In genomic region chr6:138382498-138383265, GRCh38 we compare ENCODE assay signal across 24 cellular contexts. TPM values are rescaled to one million over a fixed set of nuclear protein-coding genes. Genes with fewer than 3 reads are reported as not detected.
DNase-seq lines count a peak whose midpoint lies in the region; ATAC-seq and TF ChIP-seq lines count a peak whose summit lies in the region.
"Had no signal": no experiment of that assay in that cellular context is flagged by ENCODE, and none has a peak within 500 bp of the region (broad histone marks: within the 10 kb centered on the region; RNA-seq: fewer than 3 reads in every experiment).

No MANE protein-coding gene starts in this region.

- H3K36me3 ChIP-seq in upper lobe of right lung: no peaks in the 10 kb centered on the region
- H3K36me3 ChIP-seq: adrenal gland, heart left ventricle, SJCRH30, thoracic aorta had no signal

- H3K9me3 Mint-ChIP-seq in activated naive CD4-positive, alpha-beta T cell treated with anti-CD3 and anti-CD28 coated beads, Interleukin-2, amount 50 U/mL, for 24 hours: no peaks in the 10 kb centered on the region
- no peaks in the 10 kb centered on the region for H3K9me3 Mint-ChIP-seq in activated naive CD4-positive, alpha-beta T cell treated with anti-CD3 and anti-CD28 coated beads, Interleukin-2, amount 10 ng/mL, durations not matched to agents 7 days and 5 days
- no peaks in the 10 kb centered on the region for H3K9me3 Mint-ChIP-seq in stimulated activated memory B cell treated with anti-CD40 and anti-IgM and Interleukin-4, amounts not matched to agents 10 μg/mL and 1 μg/mL and 100 μg/mL, for 72 hours
- H3K9me3 Mint-ChIP-seq: activated B cell treated with CpG ODN at 0.5 μM for 24 hours, nephron progenitor cell had no signal

- H3K36me3 Mint-ChIP-seq in activated naive CD4-positive, alpha-beta T cell treated with anti-CD3 and anti-CD28 coated beads, Interleukin-2, amount 50 U/mL, for 24 hours: no peaks in the 10 kb centered on the region
- no peaks in the 10 kb centered on the region for H3K36me3 Mint-ChIP-seq in activated naive CD4-positive, alpha-beta T cell treated with anti-CD3 and anti-CD28 coated beads, Interleukin-2, amount 10 ng/mL, durations not matched to agents 7 days and 5 days
- H3K36me3 Mint-ChIP-seq in stimulated activated memory B cell treated with anti-CD40 and anti-IgM and Interleukin-4, amounts not matched to agents 10 μg/mL and 1 μg/mL and 100 μg/mL, for 72 hours: no peaks in the 10 kb centered on the region
- H3K36me3 Mint-ChIP-seq: CD4-positive, CD25-positive, alpha-beta regulatory T cell had no signal

- H3K27me3 Mint-ChIP-seq in activated naive CD4-positive, alpha-beta T cell treated with anti-CD3 and anti-CD28 coated beads, Interleukin-2, amount 50 U/mL, for 24 hours: peaks cover 1% of the 10 kb centered on the region
- H3K27me3 Mint-ChIP-seq in activated naive CD4-positive, alpha-beta T cell treated with anti-CD3 and anti-CD28 coated beads, Interleukin-2, amount 10 ng/mL, durations not matched to agents 7 days and 5 days: peaks cover 11% of the 10 kb centered on the region
- H3K27me3 Mint-ChIP-seq in stimulated activated memory B cell treated with anti-CD40 and anti-IgM and Interleukin-4, amounts not matched to agents 10 μg/mL and 1 μg/mL and 100 μg/mL, for 72 hours: peaks cover 8% of the 10 kb centered on the region

- H3K4me3 Mint-ChIP-seq in activated naive CD4-positive, alpha-beta T cell treated with anti-CD3 and anti-CD28 coated beads, Interleukin-2, amount 50 U/mL, for 24 hours: no peak overlapping the region
- no peak overlapping the region for H3K4me3 Mint-ChIP-seq in activated naive CD4-positive, alpha-beta T cell treated with anti-CD3 and anti-CD28 coated beads, Interleukin-2, amount 10 ng/mL, durations not matched to agents 7 days and 5 days
- no peak overlapping the region for H3K4me3 Mint-ChIP-seq in stimulated activated memory B cell treated with anti-CD40 and anti-IgM and Interleukin-4, amounts not matched to agents 10 μg/mL and 1 μg/mL and 100 μg/mL, for 72 hours
- H3K4me3 Mint-ChIP-seq: activated B cell treated with CpG ODN at 0.5 μM for 24 hours, nephron progenitor cell, T-helper 17 cell had no signal

- H3K4me3 ChIP-seq in upper lobe of right lung: no peak overlapping the region
- H3K4me3 ChIP-seq: A549, adrenal gland, heart left ventricle, SJCRH30, thoracic aorta had no signal

- H3K27ac ChIP-seq in upper lobe of right lung: no peak overlapping the region
- H3K27ac ChIP-seq: A549, adrenal gland, heart left ventricle, SJCRH30, thoracic aorta had no signal

- no peaks in the 10 kb centered on the region for H3K4me1 ChIP-seq in upper lobe of right lung
- H3K4me1 ChIP-seq: A549, adrenal gland, heart left ventricle had no signal

- no peaks in the 10 kb centered on the region for H3K27me3 ChIP-seq in upper lobe of right lung
- H3K27me3 ChIP-seq: adrenal gland, heart left ventricle, SJCRH30 had no signal

- DNase-seq in activated naive CD4-positive, alpha-beta T cell treated with anti-CD3 and anti-CD28 coated beads, Interleukin-2, amount 10 ng/mL, durations not matched to agents 7 days and 5 days: no peak
- DNase-seq in SW480 (ENCODE audit: low spot score) (peak; percentile 13), glomerular visceral epithelial cell (ENCODE audit: extremely low spot score) (peak; percentile 20), upper lobe of right lung (no peak), HK-2 (ENCODE audit: unreplicated experiment) (no peak)
- DNase-seq in activated T-cell treated with anti-CD3 and anti-CD28 coated beads, Interleukin-2, amount 50 U/mL, for 48 hours: no peak
- DNase-seq: activated B cell treated with CpG ODN at 0.5 μM for 24 hours; activated CD8-positive, alpha-beta memory T cell treated with anti-CD3 and anti-CD28 coated beads for 24 hours; adrenal gland; CD4-positive, CD25-positive, alpha-beta regulatory T cell; central memory CD4-positive, alpha-beta T cell; DMS79 treated with DMSO at 0.1 percent for 48 hours; effector CD8-positive, alpha-beta T cell; heart left ventricle; mesenchymal stem cell; NCI-H2081; NCI-H524; nephron progenitor cell; SJCRH30; T-helper 17 cell had no signal

- intact Hi-C loops in upper lobe of right lung (cut with DNase I): no loop called here

- peak overlapping the region; percentile 59 for H3K27ac Mint-ChIP-seq in activated naive CD4-positive, alpha-beta T cell treated with anti-CD3 and anti-CD28 coated beads, Interleukin-2, amount 50 U/mL, for 24 hours
- no peak overlapping the region for H3K27ac Mint-ChIP-seq in activated naive CD4-positive, alpha-beta T cell treated with anti-CD3 and anti-CD28 coated beads, Interleukin-2, amount 10 ng/mL, durations not matched to agents 7 days and 5 days
- no peak overlapping the region for H3K27ac Mint-ChIP-seq in stimulated activated memory B cell treated with anti-CD40 and anti-IgM and Interleukin-4, amounts not matched to agents 10 μg/mL and 1 μg/mL and 100 μg/mL, for 72 hours
- H3K27ac Mint-ChIP-seq: activated B cell treated with CpG ODN at 0.5 μM for 24 hours; CD4-positive, CD25-positive, alpha-beta regulatory T cell; nephron progenitor cell; T-helper 17 cell had no signal

- peak; percentile 25 for ATAC-seq in upper lobe of right lung
- no peak for ATAC-seq in stimulated activated memory B cell treated with anti-CD40 and anti-IgM and Interleukin-4, amounts not matched to agents 10 μg/mL and 1 μg/mL and 100 μg/mL, for 72 hours
- ATAC-seq: A549, heart left ventricle, T-helper 17 cell had no signal

- TF ChIP-seq CTCF in upper lobe of right lung (IDR thresholded peaks at IDR 0.05): no peak

- CTCF ChIA-PET in activated naive CD4-positive, alpha-beta T cell treated with anti-CD3 and anti-CD28 coated beads, Interleukin-2, amount 10 ng/mL, durations not matched to agents 7 days and 5 days (lab: Charles Lee): no interaction called here

- H3K9me3 ChIP-seq in upper lobe of right lung: no peaks in the 10 kb centered on the region
- H3K9me3 ChIP-seq: A549, adrenal gland, heart left ventricle, SJCRH30, thoracic aorta had no signal

- H3K4me1 Mint-ChIP-seq in activated naive CD4-positive, alpha-beta T cell treated with anti-CD3 and anti-CD28 coated beads, Interleukin-2, amount 50 U/mL, for 24 hours: no peaks in the 10 kb centered on the region
- no peaks in the 10 kb centered on the region for H3K4me1 Mint-ChIP-seq in activated naive CD4-positive, alpha-beta T cell treated with anti-CD3 and anti-CD28 coated beads, Interleukin-2, amount 10 ng/mL, durations not matched to agents 7 days and 5 days
- no peaks in the 10 kb centered on the region for H3K4me1 Mint-ChIP-seq in stimulated activated memory B cell treated with anti-CD40 and anti-IgM and Interleukin-4, amounts not matched to agents 10 μg/mL and 1 μg/mL and 100 μg/mL, for 72 hours
- H3K4me1 Mint-ChIP-seq: activated B cell treated with CpG ODN at 0.5 μM for 24 hours; CD4-positive, CD25-positive, alpha-beta regulatory T cell; T-helper 17 cell had no signal

RNA-seq across cellular contexts. Expression of gene SMIM28, which starts 5.0 kb away (rescaled TPM):
- total RNA-seq in upper lobe of right lung: not detected
- total RNA-seq: activated B cell treated with CpG ODN at 0.5 μM for 24 hours; adrenal gland; CD4-positive, CD25-positive, alpha-beta regulatory T cell; heart left ventricle; T-helper 17 cell; thoracic aorta had no signal

RNA-seq across cellular contexts. Expression of gene HEBP2, which starts 21.3 kb away (rescaled TPM):
- 41.9 TPM for total RNA-seq in upper lobe of right lung

Comparison
In these comparisons a context has a peak if more than half of its experiments do, and no peak if none do; other contexts are left out.
1. DNase-seq: peak in SW480 (single experiment) and glomerular visceral epithelial cell (single experiment); none in activated naive CD4-positive, alpha-beta T cell treated with anti-CD3 and anti-CD28 coated beads, Interleukin-2, amount 10 ng/mL, durations not matched to agents 7 days and 5 days (single experiment), upper lobe of right lung (single experiment), HK-2 (single experiment) and activated T-cell treated with anti-CD3 and anti-CD28 coated beads, Interleukin-2, amount 50 U/mL, for 48 hours (0 of 2).